ENCODE assay signal across 8 cellular contexts in genomic region chr19:18329035-18329376, GRCh38. TPM values are rescaled to one million over a fixed set of nuclear protein-coding genes. Genes with fewer than 3 reads are reported as not detected.
DNase-seq lines count a peak whose midpoint lies in the region; ATAC-seq and TF ChIP-seq lines count a peak whose summit lies in the region.

No MANE protein-coding gene starts in this region.

- H3K4me3 Mint-ChIP-seq in osteocyte (ENCODE audit: unreplicated experiment), result peak overlapping the region; percentile 70

- DNase-seq in NT2/D1 (ENCODE audit: low read depth, low spot score), result no peak
- DNase-seq in epithelial cell of prostate (ENCODE audit: low read depth, low spot score), result no peak
- DNase-seq in osteocyte (ENCODE audit: extremely low spot score, unreplicated experiment), result no peak
- no peak for DNase-seq in COR-L47 (lab: John Stamatoyannopoulos, UW)
- DNase-seq in NCI-H1048 (lab: John Stamatoyannopoulos, UW), result no peak
- no peak for DNase-seq in activated CD4-positive, alpha-beta T cell treated with anti-CD3 and anti-CD28 coated beads for 48 hours

- H3K9me3 ChIP-seq in NT2/D1 (ENCODE audit: insufficient read depth, low read length), result no peaks in the 10 kb centered on the region

- H3K27ac Mint-ChIP-seq in osteocyte (ENCODE audit: unreplicated experiment), result peak overlapping the region; percentile 89

- no peaks in the 10 kb centered on the region for H3K36me3 Mint-ChIP-seq in osteocyte (ENCODE audit: unreplicated experiment)

- no peak for ATAC-seq in HG02571 (IDR thresholded peaks at IDR 0.05; ENCODE audit: unreplicated experiment)

- peak overlapping the region; percentile 29 for H3K4me3 ChIP-seq in NT2/D1 (ENCODE audit: insufficient read length, low read depth)

- H3K27ac ChIP-seq in C4-2B (peak overlapping the region; percentile 18), epithelial cell of prostate (peak overlapping the region; percentile 31)

- peaks cover 16% of the 10 kb centered on the region for H3K4me1 Mint-ChIP-seq in osteocyte (ENCODE audit: unreplicated experiment)

- H3K27me3 Mint-ChIP-seq in osteocyte (ENCODE audit: unreplicated experiment), result no peaks in the 10 kb centered on the region

- peaks cover 8% of the 10 kb centered on the region for H3K4me1 ChIP-seq in NT2/D1 (ENCODE audit: insufficient read depth, insufficient read length)

- H3K36me3 ChIP-seq in NT2/D1 (ENCODE audit: insufficient read depth, insufficient read length, low read length), result no peaks in the 10 kb centered on the region

- peak overlapping the region; percentile 71 for H3K9ac ChIP-seq in NT2/D1 (ENCODE audit: insufficient read length, low read depth)

- no peaks in the 10 kb centered on the region for H3K27me3 ChIP-seq in NT2/D1 (ENCODE audit: insufficient read depth, insufficient read length)

- TF ChIP-seq CTCF in C4-2B (conservative IDR thresholded peaks at IDR 0.05), result no peak
- TF ChIP-seq CTCF in osteocyte (IDR thresholded peaks at IDR 0.05), result no peak

- H3K9me3 Mint-ChIP-seq in osteocyte (ENCODE audit: unreplicated experiment), result no peaks in the 10 kb centered on the region

RNA-seq across cellular contexts. Expression of gene LSM4, which starts 6.1 kb away (rescaled TPM):
- total RNA-seq in osteocyte, result 92.1 and 98.1 TPM in 2 replicates

RNA-seq across cellular contexts. Expression of gene PGPEP1, which starts 11.4 kb away (rescaled TPM):
- 36.1 and 38.5 TPM in 2 replicates for total RNA-seq in osteocyte

RNA-seq across cellular contexts. Expression of gene JUND, which starts 47.6 kb away (rescaled TPM):
- total RNA-seq in osteocyte, result 203 and 241 TPM in 2 replicates

RNA-seq across cellular contexts. Expression of gene IQCN, which starts 54.8 kb away (rescaled TPM):
- total RNA-seq in osteocyte, result 6.9 and 10.4 TPM in 2 replicates

RNA-seq across cellular contexts. Expression of gene GDF15, which starts 57.0 kb away (rescaled TPM):
- total RNA-seq in osteocyte, result 41.9 and 47.9 TPM in 2 replicates
